Comparison of ENCODE assay signal across 8 cellular contexts in genomic region chr9:129336601-129337286, GRCh38.
DNase-seq lines count a peak whose midpoint lies in the region; ATAC-seq and TF ChIP-seq lines count a peak whose summit lies in the region.

No MANE protein-coding gene starts in this region.

- H3K9me2 ChIP-seq in SK-N-SH: no peaks in the 10 kb centered on the region

- H3K4me3 Mint-ChIP-seq in brain: peak overlapping the region; percentile 65 to 87 (median 79)

- H3K4me1 Mint-ChIP-seq in brain: peaks cover 53% of the 10 kb centered on the region

- H3K36me3 ChIP-seq in SK-N-SH (replicated peaks in 1 of 2; ENCODE audit: control insufficient read depth in 1 of 2, insufficient read depth in 2 of 2, low read length in 1 of 2): no peaks in the 10 kb centered on the region

- no peaks in the 10 kb centered on the region for H3K27me3 ChIP-seq in SK-N-SH (ENCODE audit: insufficient read depth)

- TF ChIP-seq CTCF in AG10803 (conservative IDR thresholded peaks at IDR 0.05; ENCODE audit: low read length) (no peak), brain (conservative IDR thresholded peaks at IDR 0.05) (no peak), SK-N-SH (IDR thresholded peaks at IDR 0.05) (no peak)

- H2AFZ ChIP-seq in SK-N-SH (ENCODE audit: low read depth): no peak overlapping the region

- no peak for TF ChIP-seq RAD21 in SK-N-SH (IDR thresholded peaks at IDR 0.05; ENCODE audit: low read length)

- no peak for TF ChIP-seq EP300 in SK-N-SH (IDR thresholded peaks at IDR 0.05; ENCODE audit: borderline replicate concordance in 1 of 2, low read depth in 1 of 2, low read length in 1 of 2)

- CTCF ChIA-PET in SK-N-SH (lab: Yijun Ruan, JAX): interaction anchor here (3.4 kb wide), 1 partner anchor 16 kb away, joined by 12 read pairs; no protein-coding TSS in a partner anchor

- H3K36me3 Mint-ChIP-seq in brain: no peaks in the 10 kb centered on the region

- H3K9me3 ChIP-seq in SK-N-SH: no peaks in the 10 kb centered on the region

- H3K27ac Mint-ChIP-seq in brain: peak overlapping the region; percentile 87 to 99 (median 96)

- no peak overlapping the region for H3K4me2 ChIP-seq in SK-N-SH

- H3K4me3 ChIP-seq in AG10803 (ENCODE audit: low read length): peak overlapping the region; percentile 49
- no peak overlapping the region for H3K4me3 ChIP-seq in SK-N-SH (ENCODE audit: low read depth in 2 of 2, low read length in 1 of 2)

- peaks cover 0 to 2% (median 0%) of the 10 kb centered on the region in 5 experiments for H3K9me3 Mint-ChIP-seq in brain

- H3K27me3 Mint-ChIP-seq in brain: no peaks in the 10 kb centered on the region

- peaks cover 17 to 23% of the 10 kb centered on the region in 2 experiments; a peak in 3 of 4 replicates for H3K4me1 ChIP-seq in SK-N-SH (ENCODE audit: control insufficient read depth in 1 of 2, insufficient read depth in 2 of 2, low read depth in 1 of 2, low read length in 1 of 2)

- H3K79me2 ChIP-seq in SK-N-SH (ENCODE audit: insufficient read depth): no peaks in the 10 kb centered on the region

- H4K20me1 ChIP-seq in SK-N-SH (ENCODE audit: insufficient read depth): no peaks in the 10 kb centered on the region

- no peak overlapping the region for H3K27ac ChIP-seq in SK-N-SH (ENCODE audit: low read depth in 2 of 2, low read length in 1 of 2)

- H3K9ac ChIP-seq in SK-N-SH: no peak overlapping the region

- POLR2A ChIA-PET in SK-N-SH (lab: Yijun Ruan, JAX): no interaction called here

- DNase-seq in AG10803 (ENCODE audit: low read depth): peak; percentile 82
- peak; percentile 81 for DNase-seq in NCI-H526 treated with DMSO at 0.1 percent for 48 hours (lab: John Stamatoyannopoulos, UW)
- DNase-seq in kidney tubule cell (ENCODE audit: low spot score): peak; percentile 24
- peak in 5 of 6 experiments; percentile 22 to 40 (median 33) for DNase-seq in stimulated activated naive CD4-positive, alpha-beta T cell (lab: John Stamatoyannopoulos, UW)
- DNase-seq in SK-N-SH: no peak
- no peak for DNase-seq in activated CD4-positive, CD25-positive, alpha-beta regulatory T cell (lab: John Stamatoyannopoulos, UW)

- 96% methylated on average over 48 of the region's 51 CpGs for WGBS in SK-N-SH (ENCODE audit: low lambda C conversion rate)

- ATAC-seq in GM21360 (IDR thresholded peaks at IDR 0.05; ENCODE audit: unreplicated experiment): no peak

- H3F3A ChIP-seq in SK-N-SH (replicated peaks; ENCODE audit: insufficient read depth): peaks cover 30% of the 10 kb centered on the region

TF ChIP-seq in SK-N-SH, 30 proteins besides CTCF, POLR2A, EP300 and RAD21:
- TF ChIP-seq FOSL2 (IDR thresholded peaks at IDR 0.05; ENCODE audit: borderline replicate concordance, low read depth) (no peak), JUND (IDR thresholded peaks at IDR 0.05) (no peak)

Comparison
In these comparisons a context has a peak if more than half of its experiments do, and no peak if none do; other contexts are left out.
1. DNase-seq: peak in AG10803 (single experiment), NCI-H526 treated with DMSO at 0.1 percent for 48 hours (single experiment), kidney tubule cell (single experiment) and stimulated activated naive CD4-positive, alpha-beta T cell (5 of 6); none in SK-N-SH (single experiment) and activated CD4-positive, CD25-positive, alpha-beta regulatory T cell (0 of 4).